In the genomic region with DNA sequence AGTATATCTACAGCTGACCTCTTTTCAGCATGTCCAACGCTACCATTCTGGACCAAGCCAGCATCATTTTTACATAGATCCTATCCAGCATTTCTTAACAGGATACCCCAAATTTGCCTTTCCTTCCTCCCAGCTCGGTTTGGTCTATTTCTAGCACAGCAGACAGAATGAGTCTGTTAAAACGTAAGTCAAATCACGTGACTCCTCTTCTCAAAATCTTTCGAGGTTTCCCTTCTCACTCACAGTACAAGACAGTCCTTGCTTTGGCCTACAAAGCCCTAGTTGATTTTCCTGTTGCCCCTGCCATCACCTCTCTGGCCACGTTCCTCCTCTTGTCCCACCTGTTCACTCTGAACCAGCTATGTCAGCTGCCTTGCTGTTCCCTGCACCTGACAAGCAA, we compare ENCODE assay signal across 10 cellular contexts.
"Had no signal": no experiment of that assay in that cellular context is flagged by ENCODE, and none has a peak within 500 bp of the region (broad histone marks: within the 10 kb centered on the region; RNA-seq: fewer than 3 reads in every experiment).

No MANE protein-coding gene starts in this region.

- H3K27ac ChIP-seq: GM23248, HL-60, KMS-11 had no signal

- H3K9me3 ChIP-seq: HAP-1 had no signal

- H3K4me3 ChIP-seq: GM23248, HAP-1 had no signal

- H3K4me2 ChIP-seq: KMS-11 had no signal

- H3K9ac ChIP-seq: GM23248, KMS-11 had no signal

- H3K4me3 Mint-ChIP-seq: HFFc6 had no signal

- H3K36me3 ChIP-seq: HAP-1 had no signal

- DNase-seq: GM23248, GOT3, H7, HFFc6, IMR-90, KBM-7 had no signal

- H3K27ac Mint-ChIP-seq: HFFc6 had no signal

- ATAC-seq: HCT116 had no signal

- H2AFZ ChIP-seq: GM23248 had no signal

- H3K4me1 ChIP-seq: HAP-1 had no signal
